21 cellular contexts compared by ENCODE assay signal in genomic region chr2:213411582-213412289, GRCh38.
DNase-seq lines count a peak whose midpoint lies in the region; ATAC-seq and TF ChIP-seq lines count a peak whose summit lies in the region.
"Had no signal": no experiment of that assay in that cellular context is flagged by ENCODE, and none has a peak within 500 bp of the region (broad histone marks: within the 10 kb centered on the region; RNA-seq: fewer than 3 reads in every experiment).

No MANE protein-coding gene starts in this region.

- H2AFZ ChIP-seq in HCT116 (ENCODE audit: low read depth, low read length, poor library complexity, severe bottlenecking), result peak overlapping the region; percentile 75

- ATAC-seq in HCT116, result peak; percentile 49
- peak; percentile 77 for ATAC-seq in foreskin keratinocyte
- ATAC-seq in gastroesophageal sphincter, result no peak
- no peak for ATAC-seq in GM18520 (IDR thresholded peaks at IDR 0.05; ENCODE audit: unreplicated experiment)
- ATAC-seq: Panc1 had no signal

- RAD21 ChIA-PET in HCT116 (lab: Charles Lee; ENCODE audit: low non-redundant PET in 1 of 2, low total read pairs in 2 of 2, uncharacterized antibody in 2 of 2, unreplicated experiment in 2 of 2), result no interaction called here

- no peak for TF ChIP-seq RAD21 in HCT116 (IDR thresholded peaks at IDR 0.05; ENCODE audit: low read depth)

- CTCF ChIA-PET in HCT116 (lab: Charles Lee) (no interaction called here), RWPE1 (lab: Yijun Ruan, JAX) (no interaction called here)

- peak; percentile 72 for DNase-seq in HCT116 (ENCODE audit: low read depth, low spot score)
- peak; percentile 29 for DNase-seq in RWPE1 (ENCODE audit: low spot score)
- peak; percentile 52 to 80 for DNase-seq in foreskin keratinocyte
- DNase-seq in renal cortical epithelial cell (ENCODE audit: low read depth), result peak; percentile 22
- DNase-seq in middle frontal gyrus (ENCODE audit: extremely low spot score, low spot score), result no peak
- no peak for DNase-seq in NCI-H2196 (lab: John Stamatoyannopoulos, UW; ENCODE audit: unreplicated experiment)
- DNase-seq: ACHN, AML-193, COR-L47, DMS53, MV-4-11, NCI-H1417, NCI-H187 treated with DMSO at 0.1 percent for 48 hours, NCI-H446, NCI-H774, Right ventricle myocardium superior had no signal

- peaks cover 0 to 14% of the 10 kb centered on the region in 2 experiments; a peak in 2 of 4 replicates for H3K4me1 ChIP-seq in HCT116 (ENCODE audit: control insufficient read depth in 1 of 2, insufficient read depth in 2 of 2, low read length in 2 of 2)
- peaks cover 10% of the 10 kb centered on the region for H3K4me1 ChIP-seq in foreskin keratinocyte
- H3K4me1 ChIP-seq in gastroesophageal sphincter, result no peaks in the 10 kb centered on the region

- H3K9ac ChIP-seq in HCT116 (ENCODE audit: low read length), result no peak overlapping the region

- H3K9me2 ChIP-seq in HCT116 (ENCODE audit: insufficient read depth), result no peaks in the 10 kb centered on the region

- H3K79me2 ChIP-seq in HCT116 (ENCODE audit: insufficient read depth, low read length), result no peaks in the 10 kb centered on the region

- 83 to 94% methylated on average over 8 to 9 of the region's 10 CpGs for WGBS in gastroesophageal sphincter (ENCODE audit: low coverage in 1 of 2), 2 donors

- TSS peak; percentile 89 for BruUV-seq in HCT116 (replicated peaks; lab: Mats Ljungman, UMichigan)

- POLR2A ChIA-PET in HCT116 (lab: Charles Lee), result no interaction called here
- POLR2A ChIA-PET in RWPE1 (lab: Yijun Ruan, JAX; ENCODE audit: low non-redundant PET), result no interaction called here

- TF ChIP-seq POLR2A in HCT116 (IDR thresholded peaks at IDR 0.05; ENCODE audit: borderline replicate concordance, extremely low read depth, insufficient read depth, insufficient read length) (no peak), gastroesophageal sphincter (IDR thresholded peaks at IDR 0.05) (no peak)

- intact Hi-C loops in HCT116 (cut with micrococcal nuclease), result no loop called here

- no peak for TF ChIP-seq EP300 in gastroesophageal sphincter (IDR thresholded peaks at IDR 0.05)

- H3K4me3 ChIP-seq in HCT116 (replicated peaks in 1 of 2; ENCODE audit: low read depth in 1 of 2, low read length in 2 of 2) (no peak overlapping the region), gastroesophageal sphincter (no peak overlapping the region)
- H3K4me3 ChIP-seq: SK-N-MC had no signal

- TF ChIP-seq CTCF in HCT116 (IDR thresholded peaks at IDR 0.05 in 2 of 3, conservative IDR thresholded peaks at IDR 0.05 in 1 of 3; ENCODE audit: borderline replicate concordance in 1 of 3, insufficient read depth in 1 of 3, low read depth in 2 of 3, low read length in 2 of 3) (no peak), RWPE1 (conservative IDR thresholded peaks at IDR 0.05; ENCODE audit: low read depth) (no peak), foreskin keratinocyte (conservative IDR thresholded peaks at IDR 0.05) (no peak), gastroesophageal sphincter (IDR thresholded peaks at IDR 0.05) (no peak)

- H3K27ac ChIP-seq in HCT116 (ENCODE audit: low read depth, low read length) (no peak overlapping the region), RWPE1 (no peak overlapping the region), foreskin keratinocyte (no peak overlapping the region), gastroesophageal sphincter (no peak overlapping the region)
- H3K27ac ChIP-seq: HL-60, SK-N-MC had no signal

- H3K9me3 ChIP-seq in HCT116 (ENCODE audit: control insufficient read depth in 1 of 2, insufficient read depth in 1 of 2, low read depth in 1 of 2, low read length in 2 of 2) (no peaks in the 10 kb centered on the region), gastroesophageal sphincter (no peaks in the 10 kb centered on the region)

- H3K36me3 ChIP-seq in HCT116 (ENCODE audit: control insufficient read depth in 1 of 2, insufficient read depth in 2 of 2, low read length in 2 of 2) (no peaks in the 10 kb centered on the region), gastroesophageal sphincter (no peaks in the 10 kb centered on the region)

- no peaks in the 10 kb centered on the region for H4K20me1 ChIP-seq in HCT116 (ENCODE audit: insufficient read depth)

- H3K27me3 ChIP-seq in HCT116 (ENCODE audit: insufficient read depth, low read length) (no peaks in the 10 kb centered on the region), foreskin keratinocyte (no peaks in the 10 kb centered on the region), gastroesophageal sphincter (no peaks in the 10 kb centered on the region)

- peak overlapping the region; percentile 49 for H3K4me2 ChIP-seq in HCT116 (ENCODE audit: low read length)

TF ChIP-seq in HCT116, 20 proteins besides CTCF, POLR2A, EP300 and RAD21:
- peak; percentile 66 for TF ChIP-seq JUND (IDR thresholded peaks at IDR 0.05)
- no peak for TF ChIP-seq SRF (IDR thresholded peaks at IDR 0.05; ENCODE audit: low read depth)
- TF ChIP-seq CEBPB (IDR thresholded peaks at IDR 0.05; ENCODE audit: low read depth), result peak; percentile 44; the same call in 1 of the 2 replicates
- TF ChIP-seq FOSL1 (IDR thresholded peaks at IDR 0.05; ENCODE audit: low read depth), result peak; percentile 78
- TF ChIP-seq EGR1 (IDR thresholded peaks at IDR 0.05; ENCODE audit: low read depth), result no peak
- TF ChIP-seq ZBTB33 (IDR thresholded peaks at IDR 0.05; ENCODE audit: extremely low read depth, insufficient replicate concordance, low read length), result no peak
- peak; percentile 92 for TF ChIP-seq CBX3 (IDR thresholded peaks at IDR 0.05; ENCODE audit: low read depth)
- peak; percentile 63 for TF ChIP-seq MAX (IDR thresholded peaks at IDR 0.05)
- TF ChIP-seq SP1 (IDR thresholded peaks at IDR 0.05; ENCODE audit: low read depth), result peak; percentile 55

Comparison
In these comparisons a context has a peak if more than half of its experiments do, and no peak if none do; other contexts are left out.
1. ATAC-seq: peak in HCT116 (single experiment) and foreskin keratinocyte (single experiment); none in gastroesophageal sphincter (single experiment) and GM18520 (single experiment).
2. DNase-seq: peak in HCT116 (single experiment), RWPE1 (single experiment), foreskin keratinocyte (2 of 2) and renal cortical epithelial cell (single experiment); none in middle frontal gyrus (single experiment) and NCI-H2196 (single experiment).